8 cellular contexts compared by ENCODE assay signal in the genomic region with DNA sequence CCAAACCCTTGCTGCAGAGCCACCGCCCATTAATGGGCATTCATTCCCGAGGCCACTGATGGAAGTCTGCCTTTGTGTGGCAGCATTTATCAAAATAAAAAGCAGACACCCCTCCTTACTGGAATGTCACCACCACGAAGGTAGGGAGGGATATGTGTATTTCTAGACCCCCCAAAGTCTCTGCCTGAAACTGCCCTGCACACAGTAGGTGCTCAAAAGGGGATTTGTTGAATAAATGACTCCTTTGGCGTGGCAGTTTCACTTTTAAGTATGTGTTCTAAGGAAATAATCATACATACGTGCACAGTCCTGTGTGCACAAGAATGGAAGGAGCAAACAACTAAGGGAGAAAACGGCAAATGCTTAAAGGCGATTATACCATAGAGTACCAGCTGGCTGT. TPM values are rescaled to one million over a fixed set of nuclear protein-coding genes. Genes with fewer than 3 reads are reported as not detected.
DNase-seq lines count a peak whose midpoint lies in the region; TF ChIP-seq lines count a peak whose summit lies in the region.

No MANE protein-coding gene starts in this region.

- no peaks in the 10 kb centered on the region for H3K36me3 ChIP-seq in OCI-LY3 (replicated peaks; ENCODE audit: low read depth, low read length)
- H3K36me3 ChIP-seq in ovary = no peaks in the 10 kb centered on the region

- peak overlapping the region; percentile 80 for H3K4me3 Mint-ChIP-seq in Calu3 (ENCODE audit: low read depth, unreplicated experiment)

- peaks cover 7% of the 10 kb centered on the region for H3K4me1 Mint-ChIP-seq in Calu3 (ENCODE audit: low read depth, unreplicated experiment)

- H3K27ac Mint-ChIP-seq in Calu3 (ENCODE audit: unreplicated experiment) = peak overlapping the region; percentile 66

- CTCF ChIA-PET in Calu3 (lab: Charles Lee) = no interaction called here

- TF ChIP-seq CTCF in Calu3 (IDR thresholded peaks at IDR 0.05; ENCODE audit: unreplicated experiment) (no peak), OCI-LY3 (IDR thresholded peaks at IDR 0.05; ENCODE audit: low read depth, low read length) (no peak), epithelial cell of esophagus (IDR thresholded peaks at IDR 0.05; ENCODE audit: insufficient read depth, low read depth, low read length, missing control alignments) (no peak), ovary (IDR thresholded peaks at IDR 0.05) (no peak)

- peaks cover 19% of the 10 kb centered on the region for H3K36me3 Mint-ChIP-seq in Calu3 (ENCODE audit: insufficient read depth, unreplicated experiment)

- H3K27ac ChIP-seq in OCI-LY3 (ENCODE audit: low read length) = peak overlapping the region; percentile 83
- peak overlapping the region in 1 of 2 donors; percentile 88 for H3K27ac ChIP-seq in ovary

- H3K9me3 ChIP-seq in OCI-LY3 (ENCODE audit: insufficient read depth, low read length) (no peaks in the 10 kb centered on the region), ovary (no peaks in the 10 kb centered on the region)

- H4K20me1 ChIP-seq in OCI-LY3 (ENCODE audit: insufficient read depth, low read length) = no peaks in the 10 kb centered on the region

- peak overlapping the region; percentile 81 for H3K9ac ChIP-seq in OCI-LY3 (ENCODE audit: low read length)

- intact Hi-C loops in Calu3 (cut with micrococcal nuclease; ENCODE audit: unreplicated experiment) = no loop called here
- intact Hi-C loops in ovary (cut with DNase I) = no loop called here

- no peaks in the 10 kb centered on the region for H3K79me2 ChIP-seq in OCI-LY3 (ENCODE audit: low read length)

- 43 to 53% (median 47%) methylated on average over 7 of the region's 7 CpGs for WGBS in ovary, 3 donors

- TF ChIP-seq EP300 in ovary (IDR thresholded peaks at IDR 0.05) = no peak

- peak overlapping the region; percentile 67; the same call in 1 of the 2 replicates for H2AFZ ChIP-seq in OCI-LY3 (ENCODE audit: low read depth, low read length)

- DNase-seq in Calu3 (no peak), epithelial cell of esophagus (ENCODE audit: low read depth) (no peak), ovary (no peak), NCI-H510A treated with DMSO at 0.1 percent for 48 hours (lab: John Stamatoyannopoulos, UW) (no peak), DMS114 treated with DMSO at 0.1 percent for 48 hours (lab: John Stamatoyannopoulos, UW; ENCODE audit: unreplicated experiment) (no peak), NCI-H446 (lab: John Stamatoyannopoulos, UW) (no peak)
- DNase-seq in activated effector memory CD4-positive, alpha-beta T cell treated with anti-CD3 and anti-CD28 coated beads, Interleukin-2, amount 50 U/mL, for 16 hours = no peak

- no peaks in the 10 kb centered on the region for H3K27me3 Mint-ChIP-seq in Calu3 (ENCODE audit: unreplicated experiment)

- H3K4me2 ChIP-seq in OCI-LY3 (ENCODE audit: low read length) = peak overlapping the region; percentile 92

- no TSS peak for BruUV-seq in Calu3 (replicated peaks; lab: Mats Ljungman, UMichigan)

- H3K4me3 ChIP-seq in OCI-LY3 (ENCODE audit: low read length) (peak overlapping the region; percentile 91), epithelial cell of esophagus (ENCODE audit: low read length) (peak overlapping the region; percentile 55), ovary (peak overlapping the region; percentile 46)

- H3K4me1 ChIP-seq in OCI-LY3 (ENCODE audit: low read length) = peaks cover 14% of the 10 kb centered on the region
- no peaks in the 10 kb centered on the region for H3K4me1 ChIP-seq in ovary (ENCODE audit: insufficient read depth)

- H3K27me3 ChIP-seq in OCI-LY3 (ENCODE audit: low read depth, low read length) = no peaks in the 10 kb centered on the region
- no peaks in the 10 kb centered on the region for H3K27me3 ChIP-seq in ovary

- TF ChIP-seq POLR2A in ovary (IDR thresholded peaks at IDR 0.05) = no peak

- H3K9me3 Mint-ChIP-seq in Calu3 (ENCODE audit: low read depth, unreplicated experiment) = no peaks in the 10 kb centered on the region

RNA-seq across cellular contexts. Expression of a gene that starts 23.6 kb away (rescaled TPM):
- total RNA-seq in Calu3 (2022) (not detected in 2 replicates), ovary (not detected)
- not detected for polyA plus RNA-seq in ovary

RNA-seq across cellular contexts. Expression of a gene that starts 41.4 kb away (rescaled TPM):
- total RNA-seq in Calu3 (2022) = 20.8 and 23.3 TPM in 2 replicates
- 1 to 10 TPM; 3.2 to 7.7 (median 5.2) TPM for total RNA-seq in ovary
- 1 to 10 TPM; 3.5 to 5.6 TPM for polyA plus RNA-seq in ovary

RNA-seq across cellular contexts. Expression of a gene that starts 48.5 kb away (rescaled TPM):
- not detected in 2 replicates for total RNA-seq in Calu3 (2022)
- total RNA-seq in ovary = under 1 TPM in 1 of 7 donors, not detected in 6; 0.46 TPM
- under 1 TPM in 1 of 2 donors, not detected in 1; 0.08 TPM for polyA plus RNA-seq in ovary

RNA-seq across cellular contexts. Expression of a gene that starts 54.3 kb away (rescaled TPM):
- total RNA-seq in Calu3 (2022) (1.1 TPM in 1 of 2 replicates, not detected in the other), ovary (1 to 10 TPM in 6 of 7 donors, under 1 TPM in 1; 0.95 to 7.7 (median 3.1) TPM)
- 1 to 10 TPM; 1.3 to 3.2 TPM for polyA plus RNA-seq in ovary
